9 cellular contexts compared by ENCODE assay signal in genomic region chr6:152637422-152638047, GRCh38. TPM values are rescaled to one million over a fixed set of nuclear protein-coding genes. Genes with fewer than 3 reads are reported as not detected.
DNase-seq lines count a peak whose midpoint lies in the region; ATAC-seq, FAIRE-seq and TF ChIP-seq lines count a peak whose summit lies in the region.
"Had no signal": no experiment of that assay in that cellular context is flagged by ENCODE, and none has a peak within 500 bp of the region (broad histone marks: within the 10 kb centered on the region; RNA-seq: fewer than 3 reads in every experiment).

No MANE protein-coding gene starts in this region.

- dilution Hi-C loops in keratinocyte (cut with MboI; ENCODE audit: extremely low pct_ligation_motif_present, low sequenced_read_pairs) = no loop called here

- H3K4me3 ChIP-seq in keratinocyte (ENCODE audit: control insufficient read depth in 2 of 3, extremely low read depth in 1 of 3, insufficient read depth in 2 of 3, low read depth in 1 of 3, low read length in 3 of 3) (no peak overlapping the region), skin epidermis (peak overlapping the region; percentile 42 to 66 (median 50)), mucosa of descending colon (no peak overlapping the region)
- no peak overlapping the region for H3K4me3 ChIP-seq in CD4-positive, alpha-beta memory T cell (ENCODE audit: low read length in 2 of 2)

- intact Hi-C loops in CD4-positive, alpha-beta memory T cell (cut with micrococcal nuclease) = no loop called here
- intact Hi-C loops in mucosa of descending colon (cut with DNase I, micrococcal nuclease) = no loop called here

- H3K9me3 Mint-ChIP-seq in HFFc6 = no peaks in the 10 kb centered on the region
- H3K9me3 Mint-ChIP-seq in CD4-positive, alpha-beta memory T cell = peaks cover 0 to 2% (median 0%) of the 10 kb centered on the region in 8 donors
- H3K9me3 Mint-ChIP-seq: activated naive CD8-positive, alpha-beta T cell treated with anti-CD3 and anti-CD28 coated beads, Interleukin-2, amount 10 ng/mL, durations not matched to agents 7 days and 5 days had no signal

- no peak for ATAC-seq in mucosa of descending colon

- TF ChIP-seq CTCF in HFFc6 (IDR thresholded peaks at IDR 0.05) = no peak; the same call in 1 of the 2 replicates
- no peak for TF ChIP-seq CTCF in keratinocyte (optimal IDR thresholded peaks at IDR 0.05 in 1 of 3, IDR thresholded peaks at IDR 0.05 in 1 of 3, conservative IDR thresholded peaks at IDR 0.05 in 1 of 3; ENCODE audit: extremely low read depth in 1 of 3, insufficient read depth in 2 of 3, low read length in 3 of 3)
- TF ChIP-seq CTCF in mucosa of descending colon (IDR thresholded peaks at IDR 0.05) = no peak

- no peaks in the 10 kb centered on the region for H4K20me1 ChIP-seq in keratinocyte (ENCODE audit: control insufficient read depth, extremely low read depth, insufficient read depth, low read length)

- peak overlapping the region; percentile 97 for H3K4me3 Mint-ChIP-seq in HFFc6
- peak overlapping the region in 4 of 8 donors; percentile 4 to 65 (median 52) for H3K4me3 Mint-ChIP-seq in CD4-positive, alpha-beta memory T cell
- H3K4me3 Mint-ChIP-seq: activated naive CD8-positive, alpha-beta T cell treated with anti-CD3 and anti-CD28 coated beads, Interleukin-2, amount 10 ng/mL, durations not matched to agents 7 days and 5 days had no signal

- H3K4me2 ChIP-seq in keratinocyte (ENCODE audit: control insufficient read depth, extremely low read depth, insufficient read depth, low read depth, low read length) = peak overlapping the region; percentile 92

- H3K9me1 ChIP-seq in keratinocyte (ENCODE audit: control insufficient read depth, extremely low read depth, insufficient read depth, low read length) = no peaks in the 10 kb centered on the region

- H3K9ac ChIP-seq in keratinocyte (ENCODE audit: control insufficient read depth, extremely low read depth, insufficient read depth, low read length) = no peak overlapping the region

- H3K4me1 ChIP-seq in keratinocyte (ENCODE audit: control insufficient read depth, extremely low read depth, insufficient read depth, low read length) (peaks cover 10% of the 10 kb centered on the region), mucosa of descending colon (ENCODE audit: low read depth) (peaks cover 3% of the 10 kb centered on the region)
- peaks cover 5% of the 10 kb centered on the region for H3K4me1 ChIP-seq in CD4-positive, alpha-beta memory T cell (ENCODE audit: insufficient read depth, low read length)

- DNase-seq in HFFc6 (peak; percentile 25), astrocyte of the hippocampus (ENCODE audit: low read depth, low spot score) (peak; percentile 10), keratinocyte (ENCODE audit: low read depth, low spot score) (no peak), mucosa of descending colon (no peak), NCI-H2196 treated with DMSO at 0.1 percent for 48 hours (lab: John Stamatoyannopoulos, UW; ENCODE audit: unreplicated experiment) (no peak)
- DNase-seq in CD4-positive, alpha-beta memory T cell = no peak
- no peak for DNase-seq in activated CD8-positive, alpha-beta memory T cell treated with anti-CD3 and anti-CD28 coated beads, Interleukin-2, amount 50 U/mL, for 48 hours

- H3K27ac Mint-ChIP-seq in HFFc6 = peak overlapping the region; percentile 53
- H3K27ac Mint-ChIP-seq in CD4-positive, alpha-beta memory T cell = no peak overlapping the region
- H3K27ac Mint-ChIP-seq: activated naive CD8-positive, alpha-beta T cell treated with anti-CD3 and anti-CD28 coated beads, Interleukin-2, amount 10 ng/mL, durations not matched to agents 7 days and 5 days had no signal

- no peaks in the 10 kb centered on the region; the same call in 1 of the 2 replicates for H3K27me3 Mint-ChIP-seq in HFFc6 (ENCODE audit: insufficient read depth)
- H3K27me3 Mint-ChIP-seq in CD4-positive, alpha-beta memory T cell = peaks cover 15 to 30% of the 10 kb centered on the region in 2 donors

- CTCF ChIA-PET in CD4-positive, alpha-beta memory T cell (lab: Charles Lee; ENCODE audit: partially characterized antibody) = no interaction called here

- no peak overlapping the region for H2AFZ ChIP-seq in keratinocyte (ENCODE audit: control insufficient read depth, low read length)

- H3K36me3 ChIP-seq in keratinocyte (ENCODE audit: control insufficient read depth in 2 of 2, extremely low read depth in 1 of 2, insufficient read depth in 2 of 2, low read length in 2 of 2) (no peaks in the 10 kb centered on the region), mucosa of descending colon (ENCODE audit: low read depth) (no peaks in the 10 kb centered on the region)
- H3K36me3 ChIP-seq in CD4-positive, alpha-beta memory T cell (ENCODE audit: insufficient read depth, low read length) = no peaks in the 10 kb centered on the region

- H3K79me2 ChIP-seq in keratinocyte (ENCODE audit: control insufficient read depth, insufficient read depth, low read length) = no peaks in the 10 kb centered on the region

- H3K4me1 Mint-ChIP-seq in HFFc6 (ENCODE audit: low read depth) = peaks cover 37% of the 10 kb centered on the region
- peaks cover 7 to 17% (median 12%) of the 10 kb centered on the region in 4 donors for H3K4me1 Mint-ChIP-seq in CD4-positive, alpha-beta memory T cell

- no peak overlapping the region for H3K27ac ChIP-seq in keratinocyte (ENCODE audit: control insufficient read depth, insufficient read depth, low read length)
- H3K27ac ChIP-seq in skin epidermis = peak overlapping the region in 5 of 21 experiments; percentile 38 to 74 (median 52)
- no peak overlapping the region for H3K27ac ChIP-seq in CD4-positive, alpha-beta memory T cell (ENCODE audit: low read depth, low read length)

- H3K9me3 ChIP-seq in keratinocyte (ENCODE audit: control insufficient read depth, low read depth, low read length) (no peaks in the 10 kb centered on the region), mucosa of descending colon (no peaks in the 10 kb centered on the region)
- no peaks in the 10 kb centered on the region for H3K9me3 ChIP-seq in CD4-positive, alpha-beta memory T cell (ENCODE audit: control insufficient read depth in 1 of 2, low read length in 2 of 2)

- no peaks in the 10 kb centered on the region; the same call in 1 of the 2 replicates for H3K36me3 Mint-ChIP-seq in HFFc6 (ENCODE audit: low read depth)
- no peaks in the 10 kb centered on the region for H3K36me3 Mint-ChIP-seq in CD4-positive, alpha-beta memory T cell

- FAIRE-seq in keratinocyte (lab: Jason Lieb, UNC) = no peak

- peaks cover 28% of the 10 kb centered on the region for H3K27me3 ChIP-seq in keratinocyte (ENCODE audit: control insufficient read depth, extremely low read depth, insufficient read depth, low read length)
- peaks cover 6% of the 10 kb centered on the region for H3K27me3 ChIP-seq in CD4-positive, alpha-beta memory T cell (ENCODE audit: insufficient read depth, low read length)

- POLR2A ChIA-PET in CD4-positive, alpha-beta memory T cell (lab: Charles Lee; ENCODE audit: partially characterized antibody) = no interaction called here

RNA-seq across cellular contexts. Expression of gene SYNE1, which starts 0.4 kb away (rescaled TPM):
- total RNA-seq in HFFc6 (2021; fragmentation: NEBNext Ultra II Directional; extraction: Animal tissue kit (Norgen Biotek cat#: 25700)) = 10 to 100 TPM; 60.0 to 69.0 (median 66.9) TPM
- 4.0 to 5.5 TPM (median 4.4 TPM) in 3 replicates for polyA plus RNA-seq in keratinocyte
- polyA plus RNA-seq in keratinocyte (2011; ENCODE audit: low read depth) = 8.5 TPM
- polyA plus RNA-seq in keratinocyte (2011; cell fraction: cytosol; rRNA removed) = 2.5 and 3.9 TPM in 2 replicates
- polyA plus RNA-seq in keratinocyte (2011; cell fraction: nucleus; rRNA removed) = 12.9 and 13.6 TPM in 2 replicates
- polyA plus RNA-seq in keratinocyte (2012; ENCODE audit: low replicate concordance) = 2.7 and 4.3 TPM in 2 replicates
- 22.5 to 32.4 TPM (median 30.9 TPM) in 3 replicates for polyA minus RNA-seq in keratinocyte
- polyA minus RNA-seq in keratinocyte (2011; cell fraction: cytosol; rRNA and poly(A)+ RNA removed) = 4.8 TPM
- polyA minus RNA-seq in keratinocyte (2011; cell fraction: nucleus; rRNA and poly(A)+ RNA removed) = 33.1 and 52.6 TPM in 2 replicates
- 100 to 1,000 TPM; 209 to 228 TPM for total RNA-seq in CD4-positive, alpha-beta memory T cell
- 10 to 100 TPM; 22.5 to 79.6 TPM for polyA plus RNA-seq in CD4-positive, alpha-beta memory T cell
- total RNA-seq in mucosa of descending colon = 10 to 100 TPM; 16.8 to 78.6 (median 22.3) TPM

Comparison
In these comparisons a context has a peak if more than half of its experiments do, and no peak if none do; other contexts are left out.
1. DNase-seq: peak in HFFc6 (single experiment) and astrocyte of the hippocampus (single experiment); none in keratinocyte (single experiment), CD4-positive, alpha-beta memory T cell (0 of 5), activated CD8-positive, alpha-beta memory T cell treated with anti-CD3 and anti-CD28 coated beads, Interleukin-2, amount 50 U/mL, for 48 hours (single experiment), mucosa of descending colon (0 of 3) and NCI-H2196 treated with DMSO at 0.1 percent for 48 hours (single experiment).
2. H3K4me3 ChIP-seq: peak in skin epidermis (7 of 7); none in keratinocyte (0 of 3), CD4-positive, alpha-beta memory T cell (0 of 2) and mucosa of descending colon (single experiment).